ENCODE assay signal across 8 cellular contexts in genomic region chr2:44044281-44044720, GRCh38. TPM values are rescaled to one million over a fixed set of nuclear protein-coding genes. Genes with fewer than 3 reads are reported as not detected.
DNase-seq lines count a peak whose midpoint lies in the region; ATAC-seq and TF ChIP-seq lines count a peak whose summit lies in the region.

No MANE protein-coding gene starts in this region.

- DNase-seq in DMS79 (lab: John Stamatoyannopoulos, UW) (peak; percentile 83), OCI-LY7 (ENCODE audit: low spot score) (peak; percentile 86), epithelial cell of proximal tubule (ENCODE audit: low read depth) (peak; percentile 15), natural killer cell (peak; percentile 48)
- DNase-seq in Jurkat, Clone E6-1 (ENCODE audit: low read depth, low spot score): peak; percentile 48
- peak; percentile 89 for DNase-seq in activated CD8-positive, alpha-beta memory T cell treated with anti-CD3 and anti-CD28 coated beads, Interleukin-2, amount 50 U/mL, for 48 hours

- intact Hi-C loops in OCI-LY7 (cut with micrococcal nuclease; ENCODE audit: unreplicated experiment) (loop anchor here (1.0 to 5.0 kb wide), 5 partner anchors 42 to 913 kb away; no protein-coding TSS in a partner anchor), natural killer cell (cut with micrococcal nuclease) (loop anchor here (5.0 kb wide), 1 partner anchor 298 kb away; no protein-coding TSS in a partner anchor)

- H3K4me1 ChIP-seq in OCI-LY7 (ENCODE audit: insufficient read depth, low read length, poor library complexity, severe bottlenecking): no peaks in the 10 kb centered on the region

- H3K4me1 Mint-ChIP-seq in natural killer cell: no peaks in the 10 kb centered on the region
- H3K4me1 Mint-ChIP-seq in stimulated activated memory B cell treated with anti-CD40 and anti-IgM and Interleukin-4, amounts not matched to agents 10 μg/mL and 1 μg/mL and 100 μg/mL, for 72 hours: peaks cover 5% of the 10 kb centered on the region

- CTCF ChIA-PET in OCI-LY7 (lab: Charles Lee; ENCODE audit: unreplicated experiment): interaction anchor here (0.7 kb wide), 1 partner anchor 44 kb away, joined by 3 read pairs; no protein-coding TSS in a partner anchor

- no peaks in the 10 kb centered on the region for H3K79me2 ChIP-seq in OCI-LY7 (ENCODE audit: insufficient read depth, low read depth, low read length)

- H3K27ac ChIP-seq in OCI-LY7 (ENCODE audit: low read depth, low read length, poor library complexity, severe bottlenecking): no peak overlapping the region

- peaks cover 5 to 17% of the 10 kb centered on the region in 2 donors for H3K27me3 Mint-ChIP-seq in natural killer cell (ENCODE audit: low read depth in 2 of 2)
- no peaks in the 10 kb centered on the region for H3K27me3 Mint-ChIP-seq in stimulated activated memory B cell treated with anti-CD40 and anti-IgM and Interleukin-4, amounts not matched to agents 10 μg/mL and 1 μg/mL and 100 μg/mL, for 72 hours

- TF ChIP-seq CTCF in OCI-LY7 (conservative IDR thresholded peaks at IDR 0.05; ENCODE audit: low read length) (peak; percentile 84), epithelial cell of proximal tubule (conservative IDR thresholded peaks at IDR 0.05; ENCODE audit: low read depth, low read length) (peak; percentile 96), natural killer cell (IDR thresholded peaks at IDR 0.05) (peak; percentile 62)

- H2AFZ ChIP-seq in OCI-LY7 (ENCODE audit: low read length): peak overlapping the region; percentile 56; the same call in 1 of the 2 replicates

- H3K36me3 Mint-ChIP-seq in natural killer cell: no peaks in the 10 kb centered on the region
- H3K36me3 Mint-ChIP-seq in stimulated activated memory B cell treated with anti-CD40 and anti-IgM and Interleukin-4, amounts not matched to agents 10 μg/mL and 1 μg/mL and 100 μg/mL, for 72 hours: no peaks in the 10 kb centered on the region

- no peaks in the 10 kb centered on the region for H4K20me1 ChIP-seq in OCI-LY7 (ENCODE audit: insufficient read depth, low read length)

- no peak overlapping the region for H3K27ac Mint-ChIP-seq in natural killer cell
- H3K27ac Mint-ChIP-seq in stimulated activated memory B cell treated with anti-CD40 and anti-IgM and Interleukin-4, amounts not matched to agents 10 μg/mL and 1 μg/mL and 100 μg/mL, for 72 hours: no peak overlapping the region

- no peaks in the 10 kb centered on the region for H3K36me3 ChIP-seq in OCI-LY7 (ENCODE audit: insufficient read depth, low read length)

- peak overlapping the region; percentile 17; the same call in 1 of the 2 replicates for H3K4me2 ChIP-seq in OCI-LY7 (ENCODE audit: low read length)

- no peaks in the 10 kb centered on the region for H3K9me2 ChIP-seq in OCI-LY7 (ENCODE audit: insufficient read depth, low read length)

- peak; percentile 96 for ATAC-seq in GM21717 (IDR thresholded peaks at IDR 0.05; ENCODE audit: unreplicated experiment)
- ATAC-seq in natural killer cell: peak; percentile 92 to 100 (median 100)
- peak; percentile 94 for ATAC-seq in stimulated activated memory B cell treated with anti-CD40 and anti-IgM and Interleukin-4, amounts not matched to agents 10 μg/mL and 1 μg/mL and 100 μg/mL, for 72 hours

- H3K4me3 Mint-ChIP-seq in natural killer cell: no peak overlapping the region
- H3K4me3 Mint-ChIP-seq in stimulated activated memory B cell treated with anti-CD40 and anti-IgM and Interleukin-4, amounts not matched to agents 10 μg/mL and 1 μg/mL and 100 μg/mL, for 72 hours: no peak overlapping the region

- H3K9me3 Mint-ChIP-seq in natural killer cell: no peaks in the 10 kb centered on the region
- H3K9me3 Mint-ChIP-seq in stimulated activated memory B cell treated with anti-CD40 and anti-IgM and Interleukin-4, amounts not matched to agents 10 μg/mL and 1 μg/mL and 100 μg/mL, for 72 hours: no peaks in the 10 kb centered on the region

- BruUV-seq in OCI-LY7 (replicated peaks; lab: Mats Ljungman, UMichigan): no TSS peak

- no peaks in the 10 kb centered on the region for H3K9me3 ChIP-seq in OCI-LY7 (ENCODE audit: low read length)

- H3K4me3 ChIP-seq in Jurkat, Clone E6-1 (ENCODE audit: low read length): no peak overlapping the region
- H3K4me3 ChIP-seq in OCI-LY7 (ENCODE audit: low read depth, low read length, poor library complexity, severe bottlenecking) (no peak overlapping the region), epithelial cell of proximal tubule (ENCODE audit: low read depth, low read length) (no peak overlapping the region)

- POLR2A ChIA-PET in OCI-LY7 (lab: Charles Lee): interaction anchor here (0.6 to 0.8 kb wide), 3 partner anchors 19 to 347 kb away, joined by 3 to 4 read pairs (median 3); no protein-coding TSS in a partner anchor

RNA-seq across cellular contexts. Expression of gene LRPPRC, which starts 48.5 kb away (rescaled TPM):
- polyA plus RNA-seq in Jurkat, Clone E6-1 (2012; ENCODE audit: insufficient read depth, insufficient read length): 79.3 TPM
- total RNA-seq in OCI-LY7 (2014; rRNA removed; shearing (Covaris generic)): 64.4 and 65.4 TPM in 2 replicates
- total RNA-seq in OCI-LY7 (2022) (116 and 136 TPM in 2 replicates), epithelial cell of proximal tubule (57.5 and 64.4 TPM in 2 replicates), natural killer cell (10 to 100 TPM; 43.5 to 53.8 (median 48.4) TPM)

Comparison
In these comparisons a context has a peak if more than half of its experiments do, and no peak if none do; other contexts are left out.
1. DNase-seq: peak in every context shown above with its lines; median percentile 89 in activated CD8-positive, alpha-beta memory T cell treated with anti-CD3 and anti-CD28 coated beads, Interleukin-2, amount 50 U/mL, for 48 hours; 86 in OCI-LY7; 83 in DMS79; 48 in Jurkat, Clone E6-1; 48 in natural killer cell; 15 in epithelial cell of proximal tubule.